Comparison of ENCODE assay signal across 25 cellular contexts in genomic region chr1:189847613-189848012, GRCh38.
"Had no signal": no experiment of that assay in that cellular context is flagged by ENCODE, and none has a peak within 500 bp of the region (broad histone marks: within the 10 kb centered on the region; RNA-seq: fewer than 3 reads in every experiment).

No MANE protein-coding gene starts in this region.

- H3K27me3 ChIP-seq: SJCRH30 had no signal

- H3K4me3 ChIP-seq: PC-9, SJCRH30 had no signal

- H3K9ac ChIP-seq: KMS-11, SK-N-SH had no signal

- ATAC-seq: Panc1, Right ventricle myocardium inferior had no signal

- H2AFZ ChIP-seq: PC-9 had no signal

- H3K27ac ChIP-seq: KMS-11, PC-9, RWPE1, SJCRH30 had no signal

- H3K36me3 ChIP-seq: SJCRH30 had no signal

- H3K4me2 ChIP-seq: KMS-11, PC-9, SK-N-SH had no signal

- H3K9me2 ChIP-seq: SK-N-SH had no signal

- DNase-seq: Karpas-422, MM.1S, MV-4-11, NCI-H1092, NCI-H1436 treated with DMSO at 0.1 percent for 48 hours, NCI-H187 treated with DMSO at 0.1 percent for 48 hours, NCI-H2029, NCI-H2171 treated with DMSO at 0.1 percent for 48 hours, NCI-H2227 treated with DMSO at 0.1 percent for 48 hours, NCI-H345, NCI-H446, NCI-H510A treated with DMSO at 0.1 percent for 48 hours, NCI-H524 treated with DMSO at 0.1 percent for 48 hours, NCI-H774, PC-9, SHP77, SIG-M5, SJCRH30, SK-N-SH, SW 1271, T-helper 1 cell had no signal

- H3K9me3 ChIP-seq: SJCRH30, SK-N-SH had no signal
